Comparison of ENCODE assay signal across 8 cellular contexts in genomic region chr4:82905205-82905604, GRCh38. TPM values are rescaled to one million over a fixed set of nuclear protein-coding genes. Genes with fewer than 3 reads are reported as not detected.
DNase-seq lines count a peak whose midpoint lies in the region; ATAC-seq and TF ChIP-seq lines count a peak whose summit lies in the region.

No MANE protein-coding gene starts in this region.

- no peaks in the 10 kb centered on the region for H3K9me2 ChIP-seq in OCI-LY7 (ENCODE audit: insufficient read depth, low read length)

- H3K36me3 ChIP-seq in OCI-LY7 (ENCODE audit: insufficient read depth, low read length) (peaks cover 29% of the 10 kb centered on the region), mucosa of descending colon (ENCODE audit: low read depth) (peaks cover 5% of the 10 kb centered on the region)

- ATAC-seq in HG02798 (IDR thresholded peaks at IDR 0.05; ENCODE audit: poor library complexity, unreplicated experiment) (peak; percentile 38), mucosa of descending colon (no peak)

- POLR2A ChIA-PET in OCI-LY7 (lab: Charles Lee) = interaction anchor here (0.6 to 2.8 kb wide), 9 partner anchors 32 to 112 kb away, joined by 3 to 12 read pairs (median 3); no protein-coding TSS in a partner anchor

- H3K9me3 ChIP-seq in OCI-LY7 (ENCODE audit: low read length) = no peaks in the 10 kb centered on the region
- no peaks in the 10 kb centered on the region for H3K9me3 ChIP-seq in mucosa of descending colon

- H3K4me1 ChIP-seq in OCI-LY7 (ENCODE audit: insufficient read depth, low read length, poor library complexity, severe bottlenecking) (peaks cover 46% of the 10 kb centered on the region), mucosa of descending colon (ENCODE audit: low read depth) (peaks cover 6% of the 10 kb centered on the region)

- no peak for TF ChIP-seq POLR2A in erythroblast (IDR thresholded peaks at IDR 0.05; ENCODE audit: low read length)

- peak overlapping the region; percentile 75 for H3K4me2 ChIP-seq in OCI-LY7 (ENCODE audit: low read length)

- H4K20me1 ChIP-seq in OCI-LY7 (ENCODE audit: insufficient read depth, low read length) = no peaks in the 10 kb centered on the region

- intact Hi-C loops in OCI-LY7 (cut with micrococcal nuclease; ENCODE audit: unreplicated experiment) (loop anchor here (5.0 kb wide), 1 partner anchor 52 kb away; no protein-coding TSS in a partner anchor), mucosa of descending colon (cut with DNase I, micrococcal nuclease) (no loop called here)

- peaks cover 42% of the 10 kb centered on the region for H3K79me2 ChIP-seq in OCI-LY7 (ENCODE audit: insufficient read depth, low read depth, low read length)

- DNase-seq in NOMO-1 treated with DMSO at 0.1 percent for 48 hours (lab: John Stamatoyannopoulos, UW; ENCODE audit: unreplicated experiment) (peak; percentile 47), NOMO-1 treated with dmso at 0.1 percent for 144 hours (lab: John Stamatoyannopoulos, UW; ENCODE audit: unreplicated experiment) (no peak), OCI-LY7 (ENCODE audit: low spot score) (no peak), erythroblast (lab: John Stamatoyannopoulos, UW) (peak; percentile 23 to 24), mucosa of gallbladder (ENCODE audit: low spot score) (no peak), mucosa of descending colon (no peak)
- DNase-seq in central memory CD4-positive, alpha-beta T cell = no peak

- no peak overlapping the region; the same call in 1 of the 2 replicates for H2AFZ ChIP-seq in OCI-LY7 (ENCODE audit: low read length)

- CTCF ChIA-PET in OCI-LY7 (lab: Charles Lee; ENCODE audit: unreplicated experiment) = no interaction called here

- TF ChIP-seq CTCF in OCI-LY7 (conservative IDR thresholded peaks at IDR 0.05; ENCODE audit: low read length) (no peak), mucosa of descending colon (IDR thresholded peaks at IDR 0.05) (no peak)

- H3K27ac ChIP-seq in OCI-LY7 (ENCODE audit: low read depth, low read length, poor library complexity, severe bottlenecking) = peak overlapping the region; percentile 57

- no TSS peak for BruUV-seq in OCI-LY7 (replicated peaks; lab: Mats Ljungman, UMichigan)

- peak overlapping the region; percentile 48 for H3K4me3 ChIP-seq in OCI-LY7 (ENCODE audit: low read depth, low read length, poor library complexity, severe bottlenecking)
- H3K4me3 ChIP-seq in mucosa of descending colon = no peak overlapping the region

RNA-seq across cellular contexts. Expression of gene THAP9, which starts 4.7 kb away (rescaled TPM):
- 13.2 and 16.4 TPM in 2 replicates for total RNA-seq in OCI-LY7 (2014; rRNA removed; shearing (Covaris generic))
- 10.5 and 19.6 TPM in 2 replicates for total RNA-seq in OCI-LY7 (2022)
- 2.8 TPM for total RNA-seq in mucosa of gallbladder
- 1 to 10 TPM; 2.9 to 5.1 (median 5.0) TPM for total RNA-seq in mucosa of descending colon

RNA-seq across cellular contexts. Expression of gene SEC31A, which starts 14.3 kb away (rescaled TPM):
- total RNA-seq in OCI-LY7 (2014; rRNA removed; shearing (Covaris generic)) = 80.0 and 93.4 TPM in 2 replicates
- 135 and 143 TPM in 2 replicates for total RNA-seq in OCI-LY7 (2022)
- 227 TPM for total RNA-seq in mucosa of gallbladder
- total RNA-seq in mucosa of descending colon = 100 to 1,000 TPM; 167 to 179 (median 176) TPM

Comparison
In these comparisons a context has a peak if more than half of its experiments do, and no peak if none do; other contexts are left out.
1. DNase-seq: peak in NOMO-1 treated with DMSO at 0.1 percent for 48 hours (single experiment) and erythroblast (2 of 2); none in NOMO-1 treated with dmso at 0.1 percent for 144 hours (single experiment), OCI-LY7 (single experiment), central memory CD4-positive, alpha-beta T cell (single experiment), mucosa of gallbladder (single experiment) and mucosa of descending colon (0 of 3).